Comparison of ENCODE assay signal across 8 cellular contexts in the genomic region with DNA sequence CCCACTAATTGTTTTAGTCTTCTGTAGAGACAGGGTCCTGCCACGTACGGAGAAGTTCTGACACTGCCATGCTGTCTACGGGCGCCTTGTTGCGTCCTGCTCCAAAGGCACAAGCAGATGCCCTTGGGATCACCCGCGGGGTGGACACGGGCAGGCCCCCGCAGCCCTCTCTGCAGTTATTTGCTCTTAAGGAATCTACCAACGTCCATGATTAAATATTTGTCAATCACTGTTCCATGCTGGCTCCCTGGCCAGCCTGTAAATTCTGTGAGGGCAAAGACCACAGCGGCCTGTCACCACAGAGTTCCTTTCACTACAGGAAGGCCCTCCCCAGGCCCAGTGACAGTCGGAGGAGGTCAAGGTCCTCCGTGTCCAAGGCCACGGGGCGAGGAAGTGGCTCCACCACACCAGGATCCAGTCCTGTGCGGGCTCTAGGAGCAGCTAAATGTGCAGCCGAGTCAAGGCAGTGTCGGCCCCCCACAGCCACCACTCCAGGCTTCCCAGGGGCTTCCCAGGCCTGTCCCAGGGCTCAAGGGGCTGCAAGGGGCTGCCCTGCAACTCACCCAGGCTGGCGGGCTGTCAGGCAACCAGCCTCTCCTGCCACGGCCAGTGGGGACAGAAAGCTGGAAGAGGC. TPM values are rescaled to one million over a fixed set of nuclear protein-coding genes. Genes with fewer than 3 reads are reported as not detected.
A peak's percentile ranks its signal among the peaks of the same experiment; 100 is the strongest.
DNase-seq lines count a peak whose midpoint lies in the region; ATAC-seq and TF ChIP-seq lines count a peak whose summit lies in the region.

No MANE protein-coding gene starts in this region.

- H3K27ac Mint-ChIP-seq in Caco-2 (ENCODE audit: unreplicated experiment) (peak overlapping the region; percentile 76), osteocyte (ENCODE audit: unreplicated experiment) (peak overlapping the region; percentile 69)

- BruUV-seq in Caco-2 (replicated peaks; lab: Mats Ljungman, UMichigan) (no TSS peak), Panc1 (replicated peaks; lab: Mats Ljungman, UMichigan) (no TSS peak)

- ATAC-seq in Panc1 (no peak), HG03378 (IDR thresholded peaks at IDR 0.05; ENCODE audit: unreplicated experiment) (no peak), sciatic nerve (no peak)

- H3K4me1 Mint-ChIP-seq in Caco-2 (ENCODE audit: low read depth, unreplicated experiment) (no peaks in the 10 kb centered on the region), osteocyte (ENCODE audit: unreplicated experiment) (peaks cover 36% of the 10 kb centered on the region)

- in situ Hi-C loops in Panc1 (cut with HindIII; ENCODE audit: low pct_unique_long_range_greater_than_20kb, low sequenced_read_pairs), result no loop called here

- intact Hi-C loops in Caco-2 (cut with micrococcal nuclease; ENCODE audit: unreplicated experiment), result loop anchor here (5.0 kb wide), 1 partner anchor 91 kb away; a partner anchor contains a TSS
- intact Hi-C loops in Panc1 (cut with micrococcal nuclease; ENCODE audit: unreplicated experiment), result no loop called here
- intact Hi-C loops in sciatic nerve (cut with DNase I), result no loop called here

- H3K27ac ChIP-seq in Panc1 (ENCODE audit: low read length) (peak overlapping the region; percentile 71; the same call in 1 of the 2 replicates), epithelial cell of prostate (peak overlapping the region; percentile 86)

- H3K36me3 ChIP-seq in Caco-2 (ENCODE audit: control insufficient read depth, insufficient read depth, low read length) (peaks cover 3% of the 10 kb centered on the region), Panc1 (ENCODE audit: control insufficient read depth, insufficient read depth, low read length) (no peaks in the 10 kb centered on the region; the same call in 1 of the 2 replicates)

- CTCF ChIA-PET in Caco-2 (lab: Charles Lee), result no interaction called here
- CTCF ChIA-PET in Panc1 (lab: Charles Lee), result no interaction called here

- H3K4me1 ChIP-seq in Caco-2, result peaks cover 27% of the 10 kb centered on the region
- H3K4me1 ChIP-seq in Panc1 (ENCODE audit: control insufficient read depth, insufficient read depth, low read length), result no peaks in the 10 kb centered on the region; the same call in 1 of the 2 replicates

- POLR2A ChIA-PET in Caco-2 (lab: Charles Lee), result no interaction called here
- POLR2A ChIA-PET in Panc1 (lab: Charles Lee), result no interaction called here

- H3K4me3 Mint-ChIP-seq in Caco-2 (ENCODE audit: unreplicated experiment), result peak overlapping the region; percentile 75
- peak overlapping the region; percentile 79 for H3K4me3 Mint-ChIP-seq in osteocyte (ENCODE audit: unreplicated experiment)

- DNase-seq in Caco-2 (peak; percentile 44 to 77), Panc1 (ENCODE audit: low read depth, low spot score) (no peak), epithelial cell of prostate (ENCODE audit: low read depth, low spot score) (no peak), osteocyte (ENCODE audit: extremely low spot score, unreplicated experiment) (no peak), midbrain (lab: John Stamatoyannopoulos, UW) (no peak), NCI-H2227 treated with DMSO at 0.1 percent for 48 hours (lab: John Stamatoyannopoulos, UW) (no peak), sciatic nerve (ENCODE audit: low spot score) (no peak)

- H3K36me3 Mint-ChIP-seq in Caco-2 (ENCODE audit: insufficient read depth, unreplicated experiment) (peaks cover 50% of the 10 kb centered on the region), osteocyte (ENCODE audit: unreplicated experiment) (no peaks in the 10 kb centered on the region)

- H3K9me3 Mint-ChIP-seq in Caco-2 (ENCODE audit: unreplicated experiment), result no peaks in the 10 kb centered on the region
- H3K9me3 Mint-ChIP-seq in osteocyte (ENCODE audit: unreplicated experiment), result no peaks in the 10 kb centered on the region

- H3K27me3 ChIP-seq in Caco-2 (replicated peaks; ENCODE audit: control insufficient read depth, insufficient read depth, low read length), result no peaks in the 10 kb centered on the region
- no peaks in the 10 kb centered on the region for H3K27me3 ChIP-seq in Panc1 (ENCODE audit: control insufficient read depth, insufficient read depth, low read length)

- peak overlapping the region; percentile 96 for H3K4me3 ChIP-seq in Caco-2 (ENCODE audit: low read depth, low read length)
- peak overlapping the region; percentile 58 to 78 for H3K4me3 ChIP-seq in Panc1 (ENCODE audit: low read depth in 2 of 2, low read length in 2 of 2)

- H3K27me3 Mint-ChIP-seq in Caco-2 (ENCODE audit: insufficient read depth, unreplicated experiment), result no peaks in the 10 kb centered on the region
- H3K27me3 Mint-ChIP-seq in osteocyte (ENCODE audit: unreplicated experiment), result no peaks in the 10 kb centered on the region

- H3K9me3 ChIP-seq in Caco-2 (no peaks in the 10 kb centered on the region), Panc1 (ENCODE audit: control insufficient read depth, insufficient read depth, low read depth, low read length) (no peaks in the 10 kb centered on the region)

- TF ChIP-seq CTCF in Caco-2 (IDR thresholded peaks at IDR 0.05; ENCODE audit: insufficient read depth in 1 of 2, low read depth in 1 of 2, low read length in 1 of 2, severe bottlenecking in 1 of 2, unreplicated experiment in 1 of 2) (no peak), Panc1 (IDR thresholded peaks at IDR 0.05) (no peak), osteocyte (IDR thresholded peaks at IDR 0.05) (no peak)

RNA-seq across cellular contexts. Expression of a gene that starts 2.1 kb away (rescaled TPM):
- total RNA-seq in Caco-2 (2022), result 74.6 and 77.9 TPM in 2 replicates
- total RNA-seq in Panc1 (2021; ENCODE audit: unreplicated experiment), result 61.2 TPM
- polyA plus RNA-seq in Panc1 (2012; ENCODE audit: insufficient read length), result 80.4 TPM
- total RNA-seq in osteocyte, result 37.3 and 40.8 TPM in 2 replicates
- 33.1 TPM for total RNA-seq in sciatic nerve

RNA-seq across cellular contexts. Expression of a gene that starts 15.3 kb away (rescaled TPM):
- total RNA-seq in Caco-2 (2022) (26.3 and 31.2 TPM in 2 replicates), Panc1 (2021; ENCODE audit: unreplicated experiment) (32.5 TPM), osteocyte (109 and 111 TPM in 2 replicates), sciatic nerve (108 TPM)
- 39.5 TPM for polyA plus RNA-seq in Panc1 (2012; ENCODE audit: insufficient read length)

RNA-seq across cellular contexts. Expression of a gene that starts 21.2 kb away (rescaled TPM):
- total RNA-seq in Caco-2 (2022) (0.68 TPM in 1 of 2 replicates, not detected in the other), Panc1 (2021; ENCODE audit: unreplicated experiment) (0.72 TPM), osteocyte (0.81 TPM in 1 of 2 replicates, not detected in the other), sciatic nerve (3.2 TPM)
- polyA plus RNA-seq in Panc1 (2012; ENCODE audit: insufficient read length), result 0.48 TPM

RNA-seq across cellular contexts. Expression of a gene that starts 27.6 kb away (rescaled TPM):
- total RNA-seq in Caco-2 (2022) (93.3 and 95.8 TPM in 2 replicates), Panc1 (2021; ENCODE audit: unreplicated experiment) (56.0 TPM), osteocyte (44.6 and 47.6 TPM in 2 replicates), sciatic nerve (36.1 TPM)
- 68.0 TPM for polyA plus RNA-seq in Panc1 (2012; ENCODE audit: insufficient read length)

RNA-seq across cellular contexts. Expression of a gene that starts 34.3 kb away (rescaled TPM):
- total RNA-seq in Caco-2 (2022) (not detected in 2 replicates), Panc1 (2021; ENCODE audit: unreplicated experiment) (not detected), osteocyte (not detected in 2 replicates), sciatic nerve (not detected)
- polyA plus RNA-seq in Panc1 (2012; ENCODE audit: insufficient read length), result not detected

Comparison
In these comparisons a context has a peak if more than half of its experiments do, and no peak if none do; other contexts are left out.
1. DNase-seq: peak in Caco-2 (2 of 2); none in Panc1 (single experiment), epithelial cell of prostate (single experiment), osteocyte (single experiment), midbrain (single experiment), NCI-H2227 treated with DMSO at 0.1 percent for 48 hours (single experiment) and sciatic nerve (single experiment).